ENCODE assay signal across 8 cellular contexts in genomic region chr17:77374170-77374936, GRCh38.
A peak's percentile ranks its signal among the peaks of the same experiment; 100 is the strongest.
DNase-seq lines count a peak whose midpoint lies in the region; ATAC-seq lines count a peak whose summit lies in the region.

No MANE protein-coding gene starts in this region.

- H3K36me3 ChIP-seq in esophagus (ENCODE audit: control insufficient read depth in 2 of 2, insufficient read depth in 2 of 2, low read length in 1 of 2) (peaks cover 0 to 2% of the 10 kb centered on the region in 2 donors), mucosa of stomach (ENCODE audit: control insufficient read depth, insufficient read depth, low read length) (no peaks in the 10 kb centered on the region)

- H3K4me1 ChIP-seq in esophagus (ENCODE audit: control insufficient read depth in 2 of 2, insufficient read depth in 2 of 2, low read length in 1 of 2) (peaks cover 11 to 32% of the 10 kb centered on the region in 2 donors), mucosa of stomach (ENCODE audit: control insufficient read depth, insufficient read depth, low read length) (peaks cover 86% of the 10 kb centered on the region)

- H3K27me3 Mint-ChIP-seq in activated T-cell treated with anti-CD3 and anti-CD28 coated beads, Interleukin-2, amount 50 U/mL, for 72 hours (ENCODE audit: low read depth) = no peaks in the 10 kb centered on the region
- no peaks in the 10 kb centered on the region for H3K27me3 Mint-ChIP-seq in stimulated activated memory B cell treated with anti-CD40 and anti-IgM and Interleukin-4, amounts not matched to agents 10 μg/mL and 1 μg/mL and 100 μg/mL, for 72 hours

- peaks cover 72% of the 10 kb centered on the region for H3K4me1 Mint-ChIP-seq in activated T-cell treated with anti-CD3 and anti-CD28 coated beads, Interleukin-2, amount 50 U/mL, for 72 hours (ENCODE audit: low read depth)
- H3K4me1 Mint-ChIP-seq in stimulated activated memory B cell treated with anti-CD40 and anti-IgM and Interleukin-4, amounts not matched to agents 10 μg/mL and 1 μg/mL and 100 μg/mL, for 72 hours = peaks cover 72% of the 10 kb centered on the region

- ATAC-seq in activated T-cell treated with anti-CD3 and anti-CD28 coated beads, Interleukin-2, amount 50 U/mL, for 72 hours (replicated peaks in 1 of 2) = peak; percentile 75 to 76
- peak; percentile 75 for ATAC-seq in stimulated activated memory B cell treated with anti-CD40 and anti-IgM and Interleukin-4, amounts not matched to agents 10 μg/mL and 1 μg/mL and 100 μg/mL, for 72 hours
- ATAC-seq in GM21529 (IDR thresholded peaks at IDR 0.05; ENCODE audit: unreplicated experiment) = no peak
- ATAC-seq in HG02571 (IDR thresholded peaks at IDR 0.05; ENCODE audit: unreplicated experiment) = no peak

- peak overlapping the region; percentile 93 for H3K27ac Mint-ChIP-seq in activated T-cell treated with anti-CD3 and anti-CD28 coated beads, Interleukin-2, amount 50 U/mL, for 72 hours
- peak overlapping the region; percentile 1 for H3K27ac Mint-ChIP-seq in stimulated activated memory B cell treated with anti-CD40 and anti-IgM and Interleukin-4, amounts not matched to agents 10 μg/mL and 1 μg/mL and 100 μg/mL, for 72 hours

- H3K4me3 Mint-ChIP-seq in activated T-cell treated with anti-CD3 and anti-CD28 coated beads, Interleukin-2, amount 50 U/mL, for 72 hours = peak overlapping the region; percentile 93 to 96
- peak overlapping the region; percentile 87 for H3K4me3 Mint-ChIP-seq in stimulated activated memory B cell treated with anti-CD40 and anti-IgM and Interleukin-4, amounts not matched to agents 10 μg/mL and 1 μg/mL and 100 μg/mL, for 72 hours

- no peaks in the 10 kb centered on the region for H3K9me3 ChIP-seq in esophagus (ENCODE audit: control insufficient read depth in 2 of 2, insufficient read depth in 1 of 2, low read depth in 1 of 2, low read length in 1 of 2)
- no peaks in the 10 kb centered on the region for H3K9me3 ChIP-seq in mucosa of stomach (ENCODE audit: control insufficient read depth, low read length)

- H3K4me3 ChIP-seq in esophagus (ENCODE audit: low read depth in 1 of 2, low read length in 2 of 2) = peak overlapping the region; percentile 60 to 70
- peak overlapping the region; percentile 67 for H3K4me3 ChIP-seq in mucosa of stomach (ENCODE audit: low read length)

- H3K27me3 ChIP-seq in esophagus (ENCODE audit: control insufficient read depth in 1 of 2, insufficient read depth in 2 of 2, low read length in 2 of 2) (no peaks in the 10 kb centered on the region), mucosa of stomach (ENCODE audit: control insufficient read depth, insufficient read depth, low read length) (no peaks in the 10 kb centered on the region)

- peak; percentile 88 for DNase-seq in GM03348 (ENCODE audit: low spot score)
- DNase-seq in NCI-H510A treated with DMSO at 0.1 percent for 48 hours (lab: John Stamatoyannopoulos, UW) = peak; percentile 76
- DNase-seq in activated T-cell treated with anti-CD3 and anti-CD28 coated beads, Interleukin-2, amount 50 U/mL, for 72 hours = peak; percentile 82 to 83

- no peaks in the 10 kb centered on the region for H3K9me3 Mint-ChIP-seq in activated T-cell treated with anti-CD3 and anti-CD28 coated beads, Interleukin-2, amount 50 U/mL, for 72 hours
- no peaks in the 10 kb centered on the region for H3K9me3 Mint-ChIP-seq in stimulated activated memory B cell treated with anti-CD40 and anti-IgM and Interleukin-4, amounts not matched to agents 10 μg/mL and 1 μg/mL and 100 μg/mL, for 72 hours

- H3K36me3 Mint-ChIP-seq in activated T-cell treated with anti-CD3 and anti-CD28 coated beads, Interleukin-2, amount 50 U/mL, for 72 hours (ENCODE audit: insufficient read depth in 2 of 2) = peaks cover 0 to 7% of the 10 kb centered on the region in 2 donors
- H3K36me3 Mint-ChIP-seq in stimulated activated memory B cell treated with anti-CD40 and anti-IgM and Interleukin-4, amounts not matched to agents 10 μg/mL and 1 μg/mL and 100 μg/mL, for 72 hours = no peaks in the 10 kb centered on the region

- 18 to 28% methylated on average over 34 of the region's 34 CpGs for WGBS in esophagus, 2 donors

- peak overlapping the region; percentile 69 for H3K9ac ChIP-seq in mucosa of stomach (ENCODE audit: low read length)

- H3K27ac ChIP-seq in esophagus (ENCODE audit: low read depth in 2 of 2, low read length in 1 of 2) = peak overlapping the region; percentile 92 to 95

Comparison
In these comparisons a context has a peak if more than half of its experiments do, and no peak if none do; other contexts are left out.
1. ATAC-seq: peak in activated T-cell treated with anti-CD3 and anti-CD28 coated beads, Interleukin-2, amount 50 U/mL, for 72 hours (2 of 2) and stimulated activated memory B cell treated with anti-CD40 and anti-IgM and Interleukin-4, amounts not matched to agents 10 μg/mL and 1 μg/mL and 100 μg/mL, for 72 hours (single experiment); none in GM21529 (single experiment) and HG02571 (single experiment).
2. Peak in every context shown above with its lines, with median percentiles within 50 percentile points of each other: DNase-seq.